Comparison of ENCODE assay signal across 9 cellular contexts in genomic region chr12:67650127-67650495, GRCh38. TPM values are rescaled to one million over a fixed set of nuclear protein-coding genes. Genes with fewer than 3 reads are reported as not detected.
DNase-seq lines count a peak whose midpoint lies in the region; ATAC-seq and TF ChIP-seq lines count a peak whose summit lies in the region.
"Had no signal": no experiment of that assay in that cellular context is flagged by ENCODE, and none has a peak within 500 bp of the region (broad histone marks: within the 10 kb centered on the region; RNA-seq: fewer than 3 reads in every experiment).

No MANE protein-coding gene starts in this region.

- H3K36me3 ChIP-seq in mesenchymal stem cell (ENCODE audit: control insufficient read depth in 1 of 2, insufficient read depth in 2 of 2, low read depth in 1 of 2, low read length in 2 of 2) (peaks cover 2 to 17% of the 10 kb centered on the region in 2 experiments), urinary bladder (ENCODE audit: insufficient read depth) (no peaks in the 10 kb centered on the region)

- H3K4ac ChIP-seq in mesenchymal stem cell (ENCODE audit: low read depth in 1 of 2, low read length in 2 of 2), result peak overlapping the region; percentile 93 to 99

- H2BK12ac ChIP-seq in mesenchymal stem cell (ENCODE audit: low read length in 2 of 2), result peak overlapping the region in 1 of 2 experiments; percentile 79

- H4K8ac ChIP-seq in mesenchymal stem cell (ENCODE audit: low read length), result no peak overlapping the region

- peak overlapping the region; percentile 94 for H3K9ac ChIP-seq in mesenchymal stem cell (ENCODE audit: low read length)

- peak overlapping the region in 1 of 2 experiments; percentile 90 for H3K23ac ChIP-seq in mesenchymal stem cell (ENCODE audit: low read length in 2 of 2)

- H3K4me3 ChIP-seq in mesenchymal stem cell (ENCODE audit: insufficient read depth in 1 of 2, low read depth in 1 of 2, low read length in 2 of 2), result peak overlapping the region; percentile 92 to 94
- peak overlapping the region; percentile 99 for H3K4me3 ChIP-seq in urinary bladder (ENCODE audit: low read depth, low read length)

- peak overlapping the region; percentile 28 for H3K27ac ChIP-seq in mesenchymal stem cell (ENCODE audit: low read length, poor library complexity, severe bottlenecking)
- peak overlapping the region; percentile 99 for H3K27ac ChIP-seq in urinary bladder (ENCODE audit: low read depth)
- H3K27ac ChIP-seq: 22Rv1 had no signal

- peak overlapping the region; percentile 93 for H2BK15ac ChIP-seq in mesenchymal stem cell (ENCODE audit: low read depth, poor library complexity, severe bottlenecking)

- H2AK5ac ChIP-seq in mesenchymal stem cell (ENCODE audit: low read length, severe bottlenecking), result no peak overlapping the region

- H2AFZ ChIP-seq in mesenchymal stem cell (ENCODE audit: low read depth, low read length), result peak overlapping the region; percentile 65

- H3K9me3 ChIP-seq in mesenchymal stem cell (ENCODE audit: control insufficient read depth, low read length), result no peaks in the 10 kb centered on the region

- H3K79me1 ChIP-seq in mesenchymal stem cell (replicated peaks; ENCODE audit: low read length, poor library complexity, severe bottlenecking), result no peaks in the 10 kb centered on the region

- H3K27me3 ChIP-seq in mesenchymal stem cell (ENCODE audit: control insufficient read depth in 1 of 2, insufficient read depth in 1 of 2, low read length in 2 of 2), result no peaks in the 10 kb centered on the region

- WGBS in mesenchymal stem cell, result 1% methylated on average over 9 of the region's 13 CpGs
- under 1% methylated on average over 13 of the region's 13 CpGs for WGBS in urinary bladder

- peak overlapping the region; percentile 94 for H2BK5ac ChIP-seq in mesenchymal stem cell (ENCODE audit: low read depth, low read length, poor library complexity, severe bottlenecking)

- H4K91ac ChIP-seq in mesenchymal stem cell (ENCODE audit: low read length), result no peak overlapping the region

- DNase-seq in DMS 273 (lab: John Stamatoyannopoulos, UW; ENCODE audit: unreplicated experiment) (peak; percentile 38), DMS 273 treated with DMSO at 0.1 percent for 48 hours (lab: John Stamatoyannopoulos, UW) (no peak), dermis blood vessel endothelial cell (peak; percentile 15), mesenchymal stem cell (peak; percentile 54), G401 (ENCODE audit: low spot score) (no peak)

- H2BK120ac ChIP-seq in mesenchymal stem cell (ENCODE audit: low read depth, low read length), result peak overlapping the region; percentile 97

- H3K4me2 ChIP-seq in mesenchymal stem cell (ENCODE audit: low read length, poor library complexity, severe bottlenecking), result peak overlapping the region; percentile 78

- in situ Hi-C loops in G401 (cut with HindIII; ENCODE audit: low sequenced_read_pairs), result no loop called here

- H3K4me1 ChIP-seq in mesenchymal stem cell (ENCODE audit: control insufficient read depth, insufficient read depth, low read depth, low read length), result peaks cover 9% of the 10 kb centered on the region
- peaks cover 1% of the 10 kb centered on the region for H3K4me1 ChIP-seq in urinary bladder (ENCODE audit: insufficient read depth)

- H3K18ac ChIP-seq in mesenchymal stem cell (ENCODE audit: low read depth in 1 of 2, low read length in 2 of 2), result peak overlapping the region; percentile 98 to 99

- peak overlapping the region in 1 of 2 experiments; percentile 87 for H3K14ac ChIP-seq in mesenchymal stem cell (ENCODE audit: low read length in 2 of 2)

- no peak for ATAC-seq in GM21737 (IDR thresholded peaks at IDR 0.05; ENCODE audit: unreplicated experiment)

TF ChIP-seq in PFSK-1, 5 proteins besides CTCF, POLR2A, EP300 and RAD21:
- TF ChIP-seq FOXP2 (optimal IDR thresholded peaks at IDR 0.05; ENCODE audit: borderline replicate concordance, extremely low read depth, extremely low read length, insufficient read depth) (no peak), POLR2AphosphoS5 (IDR thresholded peaks at IDR 0.05; ENCODE audit: low read depth, low read length) (no peak), REST (IDR thresholded peaks at IDR 0.05; ENCODE audit: insufficient read depth in 1 of 2, low read depth in 2 of 2, low read length in 2 of 2) (no peak), SIN3A (IDR thresholded peaks at IDR 0.05; ENCODE audit: borderline replicate concordance, insufficient read depth, low read length) (0 out of 2 replicates have a peak, but pooled peaks have one; percentile 25)

RNA-seq across cellular contexts. Expression of gene DYRK2, which starts 1.6 kb away (rescaled TPM):
- polyA plus RNA-seq in PFSK-1 (2012; ENCODE audit: insufficient read length, low read depth), result 31.1 TPM
- total RNA-seq in dermis blood vessel endothelial cell (11.3 and 12.8 TPM in 2 replicates), urinary bladder (40.9 TPM)
- polyA plus RNA-seq in mesenchymal stem cell (2013, experiment 1 of 2), result 16.8 TPM
- polyA plus RNA-seq in mesenchymal stem cell (2013, experiment 2 of 2), result 16.8 TPM
- 12.0 TPM for polyA plus RNA-seq in urinary bladder
- 8.9 and 14.8 TPM in 2 replicates for total RNA-seq in G401 (2014; rRNA removed; shearing (Covaris generic))

Comparison
In these comparisons a context has a peak if more than half of its experiments do, and no peak if none do; other contexts are left out.
1. DNase-seq: peak in DMS 273 (single experiment), dermis blood vessel endothelial cell (single experiment) and mesenchymal stem cell (single experiment); none in DMS 273 treated with DMSO at 0.1 percent for 48 hours (single experiment) and G401 (single experiment).